ENCODE assay signal across 8 cellular contexts in the genomic region with DNA sequence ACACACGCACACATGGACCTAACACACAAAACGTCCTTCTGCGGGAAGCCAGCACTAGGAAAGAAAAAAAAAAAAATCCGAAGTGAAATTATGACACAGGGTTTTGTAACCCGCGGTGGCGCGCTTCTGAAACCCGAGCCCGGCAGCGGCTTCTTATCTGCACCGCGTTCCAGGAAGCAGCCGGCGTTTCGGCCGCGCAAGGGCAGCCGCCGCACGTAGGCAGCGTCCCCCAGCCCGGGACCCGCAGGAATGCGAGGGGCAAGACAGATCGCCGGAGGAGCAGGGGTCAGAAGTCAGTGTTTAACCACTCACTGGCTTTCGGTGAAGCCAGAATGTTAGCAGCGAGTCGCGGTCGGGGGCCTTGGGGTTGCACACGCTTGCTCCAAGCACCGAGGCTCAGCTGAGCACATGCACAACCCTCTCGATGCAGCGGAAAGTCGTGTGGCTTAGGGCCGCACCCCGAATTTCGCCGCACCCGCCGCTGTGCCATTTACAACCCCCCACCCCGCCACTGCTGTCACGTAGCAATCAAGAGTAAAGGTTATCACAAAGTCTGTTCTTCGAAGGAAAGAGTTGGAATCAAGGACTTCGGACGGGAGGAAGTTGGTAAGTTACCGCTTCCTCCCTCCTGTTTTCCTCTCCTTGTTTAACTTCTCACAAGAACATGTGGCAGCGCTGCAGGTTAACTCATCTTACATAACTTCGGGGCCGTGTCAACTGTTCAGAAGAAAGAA.
DNase-seq lines count a peak whose midpoint lies in the region; ATAC-seq and TF ChIP-seq lines count a peak whose summit lies in the region.

No MANE protein-coding gene starts in this region.

- ATAC-seq in HG02588 (IDR thresholded peaks at IDR 0.05; ENCODE audit: unreplicated experiment), result peak; percentile 56

- peak; percentile 22 for TF ChIP-seq POLR2A in GM10847 (IDR thresholded peaks at IDR 0.05; ENCODE audit: extremely low read depth, insufficient read length)

- peak; percentile 23 for DNase-seq in NCI-H2107 treated with DMSO at 0.1 percent for 48 hours (lab: John Stamatoyannopoulos, UW; ENCODE audit: unreplicated experiment)
- DNase-seq in activated CD4-positive, alpha-beta T cell treated with anti-CD3 and anti-CD28 coated beads for 48 hours, result peak; percentile 93
- DNase-seq in left kidney (ENCODE audit: low read depth, low spot score), result peak; percentile 94
- DNase-seq in stimulated activated CD4-positive, alpha-beta T cell treated with anti-CD3 and anti-CD28 coated beads, Interleukin-1b, Interleukin-23, amount 100 ng/mL, for 48 hours, result peak; percentile 92
- DNase-seq in NCI-H1436 (lab: John Stamatoyannopoulos, UW), result no peak

- peak overlapping the region; percentile 88 for H3K27ac ChIP-seq in cingulate gyrus (ENCODE audit: low read depth, low read length)
